ENCODE assay signal across 31 cellular contexts in genomic region chr12:124213606-124214347, GRCh38.
DNase-seq lines count a peak whose midpoint lies in the region; ATAC-seq and TF ChIP-seq lines count a peak whose summit lies in the region.
"Had no signal": no experiment of that assay in that cellular context is flagged by ENCODE, and none has a peak within 500 bp of the region (broad histone marks: within the 10 kb centered on the region; RNA-seq: fewer than 3 reads in every experiment).

No MANE protein-coding gene starts in this region.

- peaks cover 6% of the 10 kb centered on the region for H3K27me3 Mint-ChIP-seq in GM23338 (ENCODE audit: insufficient read depth, low read depth, poor library complexity)
- H3K27me3 Mint-ChIP-seq: activated naive CD8-positive, alpha-beta T cell treated with anti-CD3 and anti-CD28 coated beads, Interleukin-2, amount 10 ng/mL, durations not matched to agents 7 days and 5 days had no signal

- H3K79me2 ChIP-seq in GM23338 (replicated peaks; ENCODE audit: insufficient read depth), result no peaks in the 10 kb centered on the region

- DNase-seq in GM23338 (ENCODE audit: low spot score), result no peak
- DNase-seq in amniotic epithelial cell (ENCODE audit: low read depth), result peak; percentile 41
- peak; percentile 20 for DNase-seq in fibroblast of villous mesenchyme (ENCODE audit: low read depth)
- peak; percentile 46 for DNase-seq in retina
- no peak for DNase-seq in SW 1271 (lab: John Stamatoyannopoulos, UW)
- DNase-seq in OCI-M2 (lab: John Stamatoyannopoulos, UW; ENCODE audit: unreplicated experiment), result no peak
- no peak for DNase-seq in lower leg skin (ENCODE audit: low spot score in 2 of 2)
- DNase-seq: ACHN; activated CD4-positive, alpha-beta T cell treated with anti-CD3 and anti-CD28 coated beads, Interleukin-2, amount 50 U/mL, for 48 hours; activated CD4-positive, CD25-positive, alpha-beta regulatory T cell treated with anti-CD3 and anti-CD28 coated beads, Interleukin-2, amount 50 U/mL, for 72 hours; activated gamma-delta T cell treated with Interleukin-2 at 50 U/mL for 16 hours; activated naive CD8-positive, alpha-beta T cell treated with anti-CD3 and anti-CD28 coated beads, Interleukin-2, amount 10 ng/mL, durations not matched to agents 7 days and 5 days; activated T-cell treated with anti-CD3 and anti-CD28 coated beads, Interleukin-2, amount 50 U/mL, for 48 hours; H9; hypothalamus; Karpas-422; mesendoderm; NCI-H1436; NCI-H446; nucleus accumbens; right lobe of liver; stimulated activated CD4-positive, alpha-beta T cell treated with anti-CD3 and anti-CD28 coated beads, Interleukin-4, amount 100 ng/mL, for 1 hour had no signal

- peaks cover 17% of the 10 kb centered on the region for H3K36me3 Mint-ChIP-seq in GM23338 (ENCODE audit: low read depth)

- peaks cover 6% of the 10 kb centered on the region for H3K4me1 Mint-ChIP-seq in GM23338

- no peak overlapping the region for H3K27ac Mint-ChIP-seq in GM23338
- H3K27ac Mint-ChIP-seq: activated naive CD8-positive, alpha-beta T cell treated with anti-CD3 and anti-CD28 coated beads, Interleukin-2, amount 10 ng/mL, durations not matched to agents 7 days and 5 days; H9; progenitor cell of endocrine pancreas had no signal

- H3K36me3 ChIP-seq in GM23338 (ENCODE audit: insufficient read depth), result peaks cover 9% of the 10 kb centered on the region; the same call in 1 of the 2 replicates
- H3K36me3 ChIP-seq: BLaER1, gastroesophageal sphincter, right lobe of liver, tibial nerve had no signal

- TF ChIP-seq POLR2A in lower leg skin (IDR thresholded peaks at IDR 0.05), result no peak

- H4K20me1 ChIP-seq in GM23338 (replicated peaks; ENCODE audit: insufficient read depth), result no peaks in the 10 kb centered on the region
- H4K20me1 ChIP-seq: BLaER1 had no signal

- no peak for ATAC-seq in GM23338
- no peak for ATAC-seq in HG02870 (IDR thresholded peaks at IDR 0.05; ENCODE audit: unreplicated experiment)
- ATAC-seq: gastroesophageal sphincter, left lobe of liver, right lobe of liver had no signal

- no peaks in the 10 kb centered on the region for H3K27me3 ChIP-seq in GM23338 (ENCODE audit: insufficient read depth)
- H3K27me3 ChIP-seq: BLaER1, gastroesophageal sphincter, right lobe of liver, tibial nerve had no signal

- no peak overlapping the region for H3K27ac ChIP-seq in GM23338 (ENCODE audit: low read depth)
- H3K27ac ChIP-seq: BLaER1, gastroesophageal sphincter, right lobe of liver, RWPE1, SK-N-MC, tibial nerve had no signal

- H3K4me3 ChIP-seq in GM23338 (no peak overlapping the region), fibroblast of villous mesenchyme (ENCODE audit: low read depth, low read length) (no peak overlapping the region), lower leg skin (ENCODE audit: low read depth, poor library complexity, severe bottlenecking) (no peak overlapping the region)
- H3K4me3 ChIP-seq: BLaER1, gastroesophageal sphincter, right lobe of liver, SK-N-MC, tibial nerve had no signal

- no peak overlapping the region for H3K4me3 Mint-ChIP-seq in GM23338
- H3K4me3 Mint-ChIP-seq: activated naive CD8-positive, alpha-beta T cell treated with anti-CD3 and anti-CD28 coated beads, Interleukin-2, amount 10 ng/mL, durations not matched to agents 7 days and 5 days; brain; H9 had no signal

- no peak for TF ChIP-seq CTCF in GM23338 (conservative IDR thresholded peaks at IDR 0.05; ENCODE audit: low read depth in 2 of 2)
- no peak for TF ChIP-seq CTCF in fibroblast of villous mesenchyme (IDR thresholded peaks at IDR 0.05; ENCODE audit: insufficient read depth, low read depth, low read length)
- no peak for TF ChIP-seq CTCF in lower leg skin (IDR thresholded peaks at IDR 0.05)

- peak overlapping the region; percentile 52; the same call in 1 of the 2 replicates for H2AFZ ChIP-seq in GM23338

- WGBS in lower leg skin, 2 donors, result 53 to 65% methylated on average over 11 of the region's 11 CpGs

- peaks cover 12% of the 10 kb centered on the region; the same call in 1 of the 2 replicates for H3K4me1 ChIP-seq in GM23338 (ENCODE audit: insufficient read depth)
- H3K4me1 ChIP-seq: right lobe of liver had no signal

- no peaks in the 10 kb centered on the region for H3K9me2 ChIP-seq in GM23338 (ENCODE audit: insufficient read depth)

- H3K9me3 Mint-ChIP-seq in GM23338, result peaks cover 43% of the 10 kb centered on the region

- H3K4me2 ChIP-seq in GM23338, result no peak overlapping the region
- H3K4me2 ChIP-seq: BLaER1 had no signal

- H3F3A ChIP-seq in GM23338 (replicated peaks; ENCODE audit: low read depth), result peaks cover 4% of the 10 kb centered on the region; the same call in 1 of the 2 replicates

- intact Hi-C loops in lower leg skin (cut with DNase I; ENCODE audit: low total_unique reads), result no loop called here

TF ChIP-seq in GM23338, 12 proteins besides CTCF, POLR2A, EP300 and RAD21:
- no peak for TF ChIP-seq EZH2phosphoT487 (IDR thresholded peaks at IDR 0.05; ENCODE audit: unreplicated experiment)
- TF ChIP-seq NANOG (IDR thresholded peaks at IDR 0.05; ENCODE audit: borderline replicate concordance), result no peak
- TF ChIP-seq EZH2 (IDR thresholded peaks at IDR 0.05; ENCODE audit: low read depth, unreplicated experiment), result no peak

Comparison
In these comparisons a context has a peak if more than half of its experiments do, and no peak if none do; other contexts are left out.
1. DNase-seq: peak in amniotic epithelial cell (single experiment), fibroblast of villous mesenchyme (single experiment) and retina (single experiment); none in GM23338 (single experiment), SW 1271 (0 of 2), OCI-M2 (single experiment) and lower leg skin (0 of 2).